Comparison of ENCODE assay signal across 1 cellular context in genomic region chr15:90740545-90740944, GRCh38.
TF ChIP-seq lines count a peak whose summit lies in the region.
"Not testable (repeated sequence)": the region's sequence is repeated elsewhere in the genome, so short reads cannot be mapped to it uniquely, and the experiment has no call there.

No MANE protein-coding gene starts in this region.

TF ChIP-seq in K562, 482 proteins besides CTCF, POLR2A, EP300 and RAD21:
- TF ChIP-seq MGA (IDR thresholded peaks at IDR 0.05) (peak; percentile 24; the same call in 1 of the 2 replicates), CHAMP1 (IDR thresholded peaks at IDR 0.05) (0 out of 2 replicates have a peak, but pooled peaks have one; percentile 51), L3MBTL2 (IDR thresholded peaks at IDR 0.05) (0 out of 2 replicates have a peak, but pooled peaks have one; percentile 40), ZFP36 (IDR thresholded peaks at IDR 0.05; ENCODE audit: low read depth, low read length, partially characterized antibody) (peak; percentile 22), CC2D1A (IDR thresholded peaks at IDR 0.05) (0 out of 2 replicates have a peak, but pooled peaks have one; percentile 26), MYC (IDR thresholded peaks at IDR 0.05; ENCODE audit: low read depth, low read length) (0 out of 2 replicates have a peak, but pooled peaks have one; percentile 38), CHD2 (IDR thresholded peaks at IDR 0.05; ENCODE audit: low read depth, low read length) (peak; percentile 55; the same call in 1 of the 2 replicates)
- TF ChIP-seq MYC (CRISPR knock-in tag; IDR thresholded peaks at IDR 0.05; ENCODE audit: borderline replicate concordance, low read depth) = not testable (repeated sequence)
